Comparison of ENCODE assay signal across 21 cellular contexts in genomic region chr15:63612300-63612699, GRCh38. TPM values are rescaled to one million over a fixed set of nuclear protein-coding genes. Genes with fewer than 3 reads are reported as not detected.
DNase-seq lines count a peak whose midpoint lies in the region; ATAC-seq and TF ChIP-seq lines count a peak whose summit lies in the region.
"Had no signal": no experiment of that assay in that cellular context is flagged by ENCODE, and none has a peak within 500 bp of the region (broad histone marks: within the 10 kb centered on the region; RNA-seq: fewer than 3 reads in every experiment).

No MANE protein-coding gene starts in this region.

- H3K14ac ChIP-seq in trophoblast cell (ENCODE audit: low read length): no peak overlapping the region

- CTCF ChIA-PET in CD4-positive, alpha-beta T cell (lab: Charles Lee): no interaction called here

- H2BK5ac ChIP-seq in trophoblast cell (ENCODE audit: low read depth, low read length, poor library complexity): no peak overlapping the region

- no peak overlapping the region for H3K27ac ChIP-seq in CD4-positive, alpha-beta T cell (ENCODE audit: low read depth, low read length)
- H3K27ac ChIP-seq in dorsolateral prefrontal cortex (peak overlapping the region; percentile 74 to 97 (median 93)), trophoblast cell (ENCODE audit: low read depth, low read length) (no peak overlapping the region)
- H3K27ac ChIP-seq: foreskin keratinocyte, hepatocyte, KMS-11 had no signal

- no peaks in the 10 kb centered on the region for H3K27me3 Mint-ChIP-seq in CD4-positive, alpha-beta T cell
- H3K27me3 Mint-ChIP-seq: central memory CD8-positive, alpha-beta T cell had no signal

- peak overlapping the region; percentile 61 for H3K27ac Mint-ChIP-seq in CD4-positive, alpha-beta T cell
- H3K27ac Mint-ChIP-seq: GM23338 had no signal

- TF ChIP-seq CTCF in CD4-positive, alpha-beta T cell (IDR thresholded peaks at IDR 0.05): no peak
- TF ChIP-seq CTCF in dorsolateral prefrontal cortex (IDR thresholded peaks at IDR 0.05 in 54 of 56, conservative IDR thresholded peaks at IDR 0.05 in 2 of 56; ENCODE audit: low read depth in 1 of 56, partially characterized antibody in 56 of 56): no peak

- no peaks in the 10 kb centered on the region for H3K9me3 ChIP-seq in CD4-positive, alpha-beta T cell (ENCODE audit: control insufficient read depth, low read length)
- no peaks in the 10 kb centered on the region for H3K9me3 ChIP-seq in trophoblast cell (ENCODE audit: insufficient read depth, low read depth, low read length)
- H3K9me3 ChIP-seq: transverse colon had no signal

- peaks cover 2 to 5% of the 10 kb centered on the region in 2 experiments for H3K4me1 ChIP-seq in trophoblast cell (ENCODE audit: control insufficient read depth in 1 of 2, insufficient read depth in 2 of 2, low read length in 2 of 2)

- no peak overlapping the region for H3K4ac ChIP-seq in trophoblast cell (ENCODE audit: low read depth, low read length)

- H3K23ac ChIP-seq in trophoblast cell (ENCODE audit: low read length): no peak overlapping the region

- H3K79me1 ChIP-seq in trophoblast cell (ENCODE audit: low read length): no peaks in the 10 kb centered on the region

- H3K4me3 Mint-ChIP-seq in CD4-positive, alpha-beta T cell: no peak overlapping the region
- H3K4me3 Mint-ChIP-seq: central memory CD8-positive, alpha-beta T cell; GM23338 had no signal

- no peak overlapping the region for H2BK120ac ChIP-seq in trophoblast cell (ENCODE audit: insufficient read depth, low read length, poor library complexity)

- H2BK12ac ChIP-seq in trophoblast cell (ENCODE audit: low read length): no peak overlapping the region

- no peak overlapping the region for H2AK5ac ChIP-seq in trophoblast cell (ENCODE audit: low read length)

- peaks cover 30% of the 10 kb centered on the region for H3K4me1 Mint-ChIP-seq in CD4-positive, alpha-beta T cell (ENCODE audit: low read depth)

- H3K79me2 ChIP-seq in trophoblast cell (ENCODE audit: control insufficient read depth, insufficient read depth, low read length, poor library complexity): no peaks in the 10 kb centered on the region
- H3K79me2 ChIP-seq: hepatocyte had no signal

- no peak overlapping the region for H3K18ac ChIP-seq in trophoblast cell (ENCODE audit: low read length)

- H3K36me3 ChIP-seq in trophoblast cell (ENCODE audit: control insufficient read depth in 1 of 2, insufficient read depth in 2 of 2, low read length in 2 of 2): peaks cover 35 to 51% of the 10 kb centered on the region in 2 experiments

- DNase-seq in CD4-positive, alpha-beta T cell: no peak
- DNase-seq in NCI-H524 (lab: John Stamatoyannopoulos, UW) (peak; percentile 61 to 85), dorsolateral prefrontal cortex (peak in 8 of 10 donors; percentile 49 to 88 (median 74)), trophoblast cell (no peak), NCI-H748 treated with DMSO at 0.1 percent for 48 hours (lab: John Stamatoyannopoulos, UW) (no peak), SIG-M5 (lab: John Stamatoyannopoulos, UW) (no peak), NCI-H2171 treated with DMSO at 0.1 percent for 48 hours (lab: John Stamatoyannopoulos, UW) (no peak)
- DNase-seq: COR-L47, DMS79 treated with DMSO at 0.1 percent for 48 hours, erythroblast, foreskin keratinocyte, NCI-H187 treated with DMSO at 0.1 percent for 48 hours, NCI-H446, RPMI8226, transverse colon had no signal

- POLR2A ChIA-PET in CD4-positive, alpha-beta T cell (lab: Charles Lee): no interaction called here

- H4K8ac ChIP-seq in trophoblast cell (ENCODE audit: low read depth, low read length): no peak overlapping the region

- no peak overlapping the region for H4K91ac ChIP-seq in trophoblast cell (ENCODE audit: low read depth, low read length)

- peaks cover 93% of the 10 kb centered on the region for H3K36me3 Mint-ChIP-seq in CD4-positive, alpha-beta T cell (ENCODE audit: low read depth)

- no peak overlapping the region for H3K9ac ChIP-seq in trophoblast cell (ENCODE audit: low read length)
- H3K9ac ChIP-seq: KMS-11 had no signal

- no peak overlapping the region for H2AFZ ChIP-seq in trophoblast cell (ENCODE audit: insufficient read depth, low read length, poor library complexity)
- H2AFZ ChIP-seq: GM23338, hepatocyte had no signal

- WGBS in trophoblast cell (ENCODE audit: extremely low coverage, insufficient coverage, insufficient read length): no CpG with 5 or more reads among the region's 15 CpGs

- H3K4me2 ChIP-seq in trophoblast cell (ENCODE audit: low read length): no peak overlapping the region
- H3K4me2 ChIP-seq: GM23338, hepatocyte, KMS-11 had no signal

- no peak overlapping the region for H4K12ac ChIP-seq in trophoblast cell (ENCODE audit: low read depth, low read length)

- H3K9me3 Mint-ChIP-seq in CD4-positive, alpha-beta T cell: no peaks in the 10 kb centered on the region
- H3K9me3 Mint-ChIP-seq: central memory CD8-positive, alpha-beta T cell had no signal

- H3K4me3 ChIP-seq in dorsolateral prefrontal cortex (no peak overlapping the region), trophoblast cell (ENCODE audit: low read depth, low read length) (peak overlapping the region; percentile 45)
- H3K4me3 ChIP-seq: GM23338, hepatocyte, transverse colon had no signal

- H3K27me3 ChIP-seq in CD4-positive, alpha-beta T cell (ENCODE audit: control insufficient read depth, insufficient read depth, low read length): no peaks in the 10 kb centered on the region
- H3K27me3 ChIP-seq in dorsolateral prefrontal cortex (no peaks in the 10 kb centered on the region), trophoblast cell (ENCODE audit: insufficient read depth, low read length) (no peaks in the 10 kb centered on the region)
- H3K27me3 ChIP-seq: foreskin keratinocyte, hepatocyte, transverse colon had no signal

- intact Hi-C loops in CD4-positive, alpha-beta T cell (cut with DNase I, micrococcal nuclease): loop anchor here in 1 of 2 experiments (5.0 kb wide), 1 partner anchor 280 kb away; no protein-coding TSS in a partner anchor
- intact Hi-C loops in dorsolateral prefrontal cortex (cut with DNase I): loop anchor here in 1 of 2 donors (5.0 kb wide), 1 partner anchor 220 kb away; the partner anchor contains the start of gene HERC1

- no peak for ATAC-seq in CD4-positive, alpha-beta T cell (ENCODE audit: poor library complexity)
- no peak for ATAC-seq in HG03457 (IDR thresholded peaks at IDR 0.05; ENCODE audit: unreplicated experiment)
- ATAC-seq: activated CD4-positive, CD25-positive, alpha-beta regulatory T cell treated with anti-CD3 and anti-CD28 coated beads, Interleukin-2, amount 50 U/mL, for 24 hours; foreskin keratinocyte; GM23338 had no signal

RNA-seq across cellular contexts. Expression of gene FBXL22, which starts 15.1 kb away (rescaled TPM):
- total RNA-seq in CD4-positive, alpha-beta T cell: 1 to 10 TPM in 1 of 2 experiments, under 1 TPM in 1; 0.66 to 1.6 TPM
- total RNA-seq in dorsolateral prefrontal cortex: 1 to 10 TPM in 111 of 120 experiments, under 1 TPM in 9; 0.60 to 5.0 (median 2.0) TPM
- polyA plus RNA-seq in trophoblast cell (2013): 0.08 TPM in 2 replicates
- total RNA-seq: GM23338 had no signal

Comparison
In these comparisons a context has a peak if more than half of its experiments do, and no peak if none do; other contexts are left out.
1. DNase-seq: peak in NCI-H524 (2 of 2) and dorsolateral prefrontal cortex (8 of 10); none in CD4-positive, alpha-beta T cell (0 of 10), trophoblast cell (0 of 2), NCI-H748 treated with DMSO at 0.1 percent for 48 hours (single experiment), SIG-M5 (single experiment) and NCI-H2171 treated with DMSO at 0.1 percent for 48 hours (single experiment).
2. H3K27ac ChIP-seq: peak in dorsolateral prefrontal cortex (59 of 59); none in CD4-positive, alpha-beta T cell (single experiment) and trophoblast cell (single experiment).